In the genomic region with DNA sequence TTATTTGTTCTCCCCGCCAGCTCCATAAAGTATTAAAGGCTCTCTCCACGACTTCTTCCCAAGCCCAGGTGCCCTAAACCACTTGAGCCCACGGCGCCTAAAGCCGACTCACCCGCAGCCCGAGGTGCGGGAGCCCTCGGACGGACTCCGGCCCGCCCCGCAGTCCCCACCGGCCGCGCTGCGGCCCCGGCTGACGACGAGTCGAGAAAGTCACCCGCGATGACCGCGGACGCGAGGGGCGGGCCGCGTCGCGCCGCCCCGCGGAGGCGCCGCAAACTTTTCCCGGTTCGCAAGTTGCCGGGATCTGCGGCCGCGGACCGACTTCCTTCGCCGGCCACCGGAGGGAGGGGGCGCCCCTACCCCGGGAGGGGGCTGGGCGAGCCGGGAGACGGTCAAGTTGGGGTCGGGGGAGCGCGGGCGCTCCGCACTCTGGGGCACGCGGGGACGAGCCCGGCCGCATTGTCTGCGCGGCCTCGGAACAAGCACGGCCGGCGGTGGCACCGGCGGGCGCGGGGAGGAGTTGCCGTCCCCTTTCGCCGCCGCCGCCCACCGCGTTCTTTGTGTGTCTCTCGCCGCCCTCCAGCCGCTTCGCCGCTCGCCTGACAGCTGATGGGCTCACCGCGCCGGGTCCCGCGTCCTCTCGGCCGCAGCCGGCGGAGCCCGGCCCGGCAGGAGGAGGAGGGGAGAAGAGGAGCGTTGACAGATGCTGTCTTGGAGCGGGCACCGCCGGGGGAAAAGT, we compare ENCODE assay signal across 8 cellular contexts.
DNase-seq lines count a peak whose midpoint lies in the region; ATAC-seq and TF ChIP-seq lines count a peak whose summit lies in the region.

No MANE protein-coding gene starts in this region.

- 0 to 1% (median 0%) methylated on average over 36 to 100 of the region's 100 CpGs for WGBS in heart left ventricle, 4 donors

- TF ChIP-seq CTCF in heart left ventricle (IDR thresholded peaks at IDR 0.05) (peak in 11 of 12 donors; percentile 20 to 63 (median 45)), parathyroid adenoma (IDR thresholded peaks at IDR 0.05) (peak; percentile 36)

- H3K4me3 Mint-ChIP-seq in activated T-cell treated with anti-CD3 and anti-CD28 coated beads, Interleukin-2, amount 50 U/mL, for 72 hours, result peak overlapping the region; percentile 62 to 64
- peak overlapping the region; percentile 33 for H3K4me3 Mint-ChIP-seq in activated T-helper 2 cell treated with anti-CD3 and anti-CD28 coated beads, Interferon-gamma antibody, Interleukin-2, Interleukin-4, amounts not matched to agents 10 μg/mL and 5 μg/mL and 100 μg/mL, durations not matched to agents 14 hours and 24 hours and 36 hours (ENCODE audit: low read depth)

- peak overlapping the region; percentile 74 to 94 (median 88) for H3K4me3 ChIP-seq in heart left ventricle
- H3K4me3 ChIP-seq in parathyroid adenoma (ENCODE audit: low read depth, low read length), result peak overlapping the region; percentile 94

- peak overlapping the region; percentile 89 for H2AFZ ChIP-seq in parathyroid adenoma

- H3K27me3 ChIP-seq in heart left ventricle (peaks cover 0 to 20% (median 0%) of the 10 kb centered on the region in 9 donors), parathyroid adenoma (ENCODE audit: control insufficient read depth, insufficient read depth, low read length) (no peaks in the 10 kb centered on the region)

- H3K9ac ChIP-seq in parathyroid adenoma, result peak overlapping the region; percentile 4

- intact Hi-C loops in activated T-helper 2 cell treated with anti-CD3 and anti-CD28 coated beads, Interferon-gamma antibody, Interleukin-2, Interleukin-4, amounts not matched to agents 10 μg/mL and 5 μg/mL and 100 μg/mL, durations not matched to agents 14 hours and 24 hours and 36 hours (cut with micrococcal nuclease), result no loop called here
- intact Hi-C loops in heart left ventricle (cut with DNase I), result loop anchor here in 7 of 10 donors (2.0 to 10.0 kb wide), 5 partner anchors 27 to 133 kb away; a partner anchor contains a TSS

- H3K4me1 ChIP-seq in heart left ventricle, result peaks cover 4 to 33% (median 22%) of the 10 kb centered on the region in 12 donors
- peaks cover 5% of the 10 kb centered on the region for H3K4me1 ChIP-seq in parathyroid adenoma

- H3K4me2 ChIP-seq in parathyroid adenoma (ENCODE audit: low read length), result peak overlapping the region; percentile 93

- H3K9me3 Mint-ChIP-seq in activated T-cell treated with anti-CD3 and anti-CD28 coated beads, Interleukin-2, amount 50 U/mL, for 72 hours, result no peaks in the 10 kb centered on the region
- H3K9me3 Mint-ChIP-seq in activated T-helper 2 cell treated with anti-CD3 and anti-CD28 coated beads, Interferon-gamma antibody, Interleukin-2, Interleukin-4, amounts not matched to agents 10 μg/mL and 5 μg/mL and 100 μg/mL, durations not matched to agents 14 hours and 24 hours and 36 hours, result no peaks in the 10 kb centered on the region

- H3K27ac ChIP-seq in heart left ventricle, result peak overlapping the region; percentile 89 to 99 (median 97)
- H3K27ac ChIP-seq in parathyroid adenoma, result peak overlapping the region; percentile 75

- peak; percentile 23 to 56 for ATAC-seq in activated T-cell treated with anti-CD3 and anti-CD28 coated beads, Interleukin-2, amount 50 U/mL, for 72 hours (replicated peaks in 1 of 2)
- ATAC-seq in HG02970 (IDR thresholded peaks at IDR 0.05; ENCODE audit: low FRiP score, unreplicated experiment) (peak; percentile 39), heart left ventricle (peak in 3 of 4 donors; percentile 35 to 73 (median 68))

- peaks cover 27% of the 10 kb centered on the region for H3K79me2 ChIP-seq in parathyroid adenoma

- H3K36me3 ChIP-seq in heart left ventricle, result peaks cover 0 to 22% (median 20%) of the 10 kb centered on the region in 9 donors
- no peaks in the 10 kb centered on the region for H3K36me3 ChIP-seq in parathyroid adenoma (ENCODE audit: control insufficient read depth, insufficient read depth, low read length)

- H3K9me3 ChIP-seq in heart left ventricle, result no peaks in the 10 kb centered on the region
- no peaks in the 10 kb centered on the region for H3K9me3 ChIP-seq in parathyroid adenoma (ENCODE audit: control insufficient read depth, low read length)

- peak in 1 of 2 donors; percentile 29 for TF ChIP-seq POLR2A in heart left ventricle (IDR thresholded peaks at IDR 0.05)

- H3K27ac Mint-ChIP-seq in activated T-cell treated with anti-CD3 and anti-CD28 coated beads, Interleukin-2, amount 50 U/mL, for 72 hours, result no peak overlapping the region
- H3K27ac Mint-ChIP-seq in activated T-helper 2 cell treated with anti-CD3 and anti-CD28 coated beads, Interferon-gamma antibody, Interleukin-2, Interleukin-4, amounts not matched to agents 10 μg/mL and 5 μg/mL and 100 μg/mL, durations not matched to agents 14 hours and 24 hours and 36 hours, result no peak overlapping the region

- no peaks in the 10 kb centered on the region for H3K36me3 Mint-ChIP-seq in activated T-cell treated with anti-CD3 and anti-CD28 coated beads, Interleukin-2, amount 50 U/mL, for 72 hours (ENCODE audit: insufficient read depth in 2 of 2)
- H3K36me3 Mint-ChIP-seq in activated T-helper 2 cell treated with anti-CD3 and anti-CD28 coated beads, Interferon-gamma antibody, Interleukin-2, Interleukin-4, amounts not matched to agents 10 μg/mL and 5 μg/mL and 100 μg/mL, durations not matched to agents 14 hours and 24 hours and 36 hours (ENCODE audit: low read depth), result no peaks in the 10 kb centered on the region

- no peaks in the 10 kb centered on the region for H3K4me1 Mint-ChIP-seq in activated T-cell treated with anti-CD3 and anti-CD28 coated beads, Interleukin-2, amount 50 U/mL, for 72 hours (ENCODE audit: low read depth)
- no peaks in the 10 kb centered on the region for H3K4me1 Mint-ChIP-seq in activated T-helper 2 cell treated with anti-CD3 and anti-CD28 coated beads, Interferon-gamma antibody, Interleukin-2, Interleukin-4, amounts not matched to agents 10 μg/mL and 5 μg/mL and 100 μg/mL, durations not matched to agents 14 hours and 24 hours and 36 hours (ENCODE audit: low read depth)

- DNase-seq in activated T-cell treated with anti-CD3 and anti-CD28 coated beads, Interleukin-2, amount 50 U/mL, for 72 hours, result peak in 1 of 2 donors; percentile 4
- DNase-seq in activated T-cell treated with anti-CD3 and anti-CD28 coated beads for 4 hours, result no peak
- no peak for DNase-seq in activated T-helper 2 cell treated with anti-CD3 and anti-CD28 coated beads, Interferon-gamma antibody, Interleukin-2, Interleukin-4, amounts not matched to agents 10 μg/mL and 5 μg/mL and 100 μg/mL, durations not matched to agents 14 hours and 24 hours and 36 hours (ENCODE audit: low spot score)
- DNase-seq in heart left ventricle, result peak; percentile 62 to 83 (median 76)
- DNase-seq in SHP77 (lab: John Stamatoyannopoulos, UW), result no peak
- no peak for DNase-seq in NCI-H187 (lab: John Stamatoyannopoulos, UW)

- peaks cover 54% of the 10 kb centered on the region for H3K27me3 Mint-ChIP-seq in activated T-cell treated with anti-CD3 and anti-CD28 coated beads, Interleukin-2, amount 50 U/mL, for 72 hours (ENCODE audit: low read depth)
- H3K27me3 Mint-ChIP-seq in activated T-helper 2 cell treated with anti-CD3 and anti-CD28 coated beads, Interferon-gamma antibody, Interleukin-2, Interleukin-4, amounts not matched to agents 10 μg/mL and 5 μg/mL and 100 μg/mL, durations not matched to agents 14 hours and 24 hours and 36 hours (ENCODE audit: low read depth), result peaks cover 54% of the 10 kb centered on the region

Comparison
In these comparisons a context has a peak if more than half of its experiments do, and no peak if none do; other contexts are left out.
1. DNase-seq: peak in heart left ventricle (5 of 5); none in activated T-cell treated with anti-CD3 and anti-CD28 coated beads for 4 hours (single experiment), activated T-helper 2 cell treated with anti-CD3 and anti-CD28 coated beads, Interferon-gamma antibody, Interleukin-2, Interleukin-4, amounts not matched to agents 10 μg/mL and 5 μg/mL and 100 μg/mL, durations not matched to agents 14 hours and 24 hours and 36 hours (single experiment), SHP77 (0 of 2) and NCI-H187 (0 of 2).
2. Peak in every context shown above with its lines, with median percentiles within 50 percentile points of each other: ATAC-seq.